Comparison of ENCODE assay signal across 17 cellular contexts in genomic region chr12:18723752-18724151, GRCh38. TPM values are rescaled to one million over a fixed set of nuclear protein-coding genes. Genes with fewer than 3 reads are reported as not detected.
DNase-seq lines count a peak whose midpoint lies in the region; FAIRE-seq and TF ChIP-seq lines count a peak whose summit lies in the region.
"Had no signal": no experiment of that assay in that cellular context is flagged by ENCODE, and none has a peak within 500 bp of the region (broad histone marks: within the 10 kb centered on the region; RNA-seq: fewer than 3 reads in every experiment).

No MANE protein-coding gene starts in this region.

- H3K27me3 ChIP-seq in bronchial epithelial cell (ENCODE audit: control insufficient read depth, insufficient read depth, low read length): no peaks in the 10 kb centered on the region
- no peaks in the 10 kb centered on the region for H3K27me3 ChIP-seq in mesendoderm (ENCODE audit: insufficient read depth, low read length, poor library complexity)
- H3K27me3 ChIP-seq: neural progenitor cell had no signal

- H3K36me3 ChIP-seq in bronchial epithelial cell (ENCODE audit: control insufficient read depth, insufficient read depth, low read length) (no peaks in the 10 kb centered on the region), mesendoderm (ENCODE audit: control insufficient read depth, insufficient read depth, low read length) (no peaks in the 10 kb centered on the region)
- H3K36me3 ChIP-seq: neural progenitor cell had no signal

- H2BK5ac ChIP-seq in mesendoderm (ENCODE audit: low read length): no peak overlapping the region

- no peaks in the 10 kb centered on the region for H3K4me1 ChIP-seq in mesendoderm (ENCODE audit: control insufficient read depth, low read depth, low read length)
- H3K4me1 ChIP-seq: neural progenitor cell had no signal

- no peak overlapping the region for H3K4me2 ChIP-seq in mesendoderm (ENCODE audit: low read length)
- H3K4me2 ChIP-seq: neural progenitor cell had no signal

- H3K9ac ChIP-seq in mesendoderm (ENCODE audit: low read length): no peak overlapping the region
- H3K9ac ChIP-seq: neural progenitor cell had no signal

- no peak for TF ChIP-seq CTCF in bronchial epithelial cell (IDR thresholded peaks at IDR 0.05; ENCODE audit: insufficient read depth, low read length, severe bottlenecking)

- peak; percentile 87 for DNase-seq in DMS53 (lab: John Stamatoyannopoulos, UW)
- DNase-seq in M059J (ENCODE audit: low read depth): peak; percentile 68
- peak; percentile 100 for DNase-seq in bronchial epithelial cell (ENCODE audit: low read depth)
- peak; percentile 45 for DNase-seq in mesendoderm
- DNase-seq in stimulated activated CD4-positive, alpha-beta T cell treated with anti-CD3 and anti-CD28 coated beads, Interleukin-2, amount 100 ng/mL, for 24 hours: no peak
- no peak for DNase-seq in NCI-H1436 (lab: John Stamatoyannopoulos, UW)
- no peak for DNase-seq in erythroblast (lab: John Stamatoyannopoulos, UW)
- no peak for DNase-seq in NK-92 (lab: John Stamatoyannopoulos, UW; ENCODE audit: unreplicated experiment)
- DNase-seq: activated CD4-positive, alpha-beta T cell treated with anti-CD3 and anti-CD28 coated beads for 4 hours; CD4-positive, alpha-beta T cell; left cardiac atrium; NCI-H1105 treated with DMSO at 0.1 percent for 48 hours; NCI-H526 had no signal

- H3K4me3 ChIP-seq in bronchial epithelial cell (ENCODE audit: low read depth, low read length) (no peak overlapping the region), mesendoderm (ENCODE audit: low read length) (no peak overlapping the region)
- H3K4me3 ChIP-seq: neural progenitor cell had no signal

- no CpG with 5 or more reads among the region's 2 CpGs for WGBS in mesendoderm (ENCODE audit: extremely low coverage, insufficient coverage, low lambda C conversion rate)

- no peak overlapping the region for H2BK120ac ChIP-seq in mesendoderm (ENCODE audit: low read depth, low read length)

- no peak overlapping the region for H3K18ac ChIP-seq in mesendoderm (ENCODE audit: low read length)

- no peak overlapping the region for H2AK5ac ChIP-seq in mesendoderm (ENCODE audit: low read length)

- no peak overlapping the region for H3K23ac ChIP-seq in mesendoderm (ENCODE audit: low read length)

- no peak overlapping the region for H2BK15ac ChIP-seq in mesendoderm (replicated peaks; ENCODE audit: low read depth)

- TF ChIP-seq POLR2A in erythroblast (IDR thresholded peaks at IDR 0.05; ENCODE audit: low read length): no peak

- no peak overlapping the region for H4K5ac ChIP-seq in mesendoderm (ENCODE audit: low read length)

- no peak overlapping the region for H3K4ac ChIP-seq in mesendoderm (ENCODE audit: low read depth, low read length)

- no peak overlapping the region for H3K27ac ChIP-seq in mesendoderm (ENCODE audit: low read depth, low read length)
- H3K27ac ChIP-seq: neural progenitor cell had no signal

- no peak overlapping the region for H3K56ac ChIP-seq in mesendoderm (ENCODE audit: low read length)

- no peaks in the 10 kb centered on the region for H3K79me1 ChIP-seq in mesendoderm (ENCODE audit: low read length)

- no peak for FAIRE-seq in bronchial epithelial cell (lab: Jason Lieb, UNC)

- H4K8ac ChIP-seq in mesendoderm (ENCODE audit: low read depth, low read length): no peak overlapping the region

- H3K79me2 ChIP-seq in mesendoderm (ENCODE audit: control insufficient read depth, insufficient read depth, low read length): no peaks in the 10 kb centered on the region

RNA-seq across cellular contexts. Expression of gene PLCZ1, which starts 14.1 kb away (rescaled TPM):
- not detected in 2 replicates for total RNA-seq in M059J (2014; rRNA removed; shearing (Covaris generic))
- not detected in 2 replicates for total RNA-seq in bronchial epithelial cell
- polyA plus RNA-seq in mesendoderm (2013, experiment 1 of 2): not detected
- not detected for polyA plus RNA-seq in mesendoderm (2013, experiment 2 of 2)
- total RNA-seq: activated T-helper 1 cell treated with anti-CD3 and anti-CD28 coated beads, Interleukin-12 subunit alpha, Interleukin-12 subunit beta, Interleukin-2, Interleukin-4 antibody, amounts not matched to agents 30 ng/mL and 10 ng/mL and 1 ng/mL, durations not matched to agents 14 hours and 24 hours and 36 hours; cardiac septum; CD4-positive, alpha-beta T cell had no signal
- polyA plus RNA-seq: esophagus had no signal

RNA-seq across cellular contexts. Expression of gene CAPZA3, which starts 14.2 kb away (rescaled TPM):
- total RNA-seq in M059J (2014; rRNA removed; shearing (Covaris generic)): not detected in 2 replicates
- total RNA-seq in bronchial epithelial cell: 0.13 TPM in 1 of 2 replicates, not detected in the other
- polyA plus RNA-seq in mesendoderm (2013, experiment 1 of 2): not detected
- polyA plus RNA-seq in mesendoderm (2013, experiment 2 of 2): not detected
- total RNA-seq: activated T-helper 1 cell treated with anti-CD3 and anti-CD28 coated beads, Interleukin-12 subunit alpha, Interleukin-12 subunit beta, Interleukin-2, Interleukin-4 antibody, amounts not matched to agents 30 ng/mL and 10 ng/mL and 1 ng/mL, durations not matched to agents 14 hours and 24 hours and 36 hours; cardiac septum; CD4-positive, alpha-beta T cell; left cardiac atrium had no signal

Comparison
In these comparisons a context has a peak if more than half of its experiments do, and no peak if none do; other contexts are left out.
1. DNase-seq: peak in DMS53 (single experiment), M059J (single experiment), bronchial epithelial cell (single experiment) and mesendoderm (single experiment); none in stimulated activated CD4-positive, alpha-beta T cell treated with anti-CD3 and anti-CD28 coated beads, Interleukin-2, amount 100 ng/mL, for 24 hours (0 of 2), NCI-H1436 (single experiment), erythroblast (0 of 2) and NK-92 (single experiment).